Comparison of ENCODE assay signal across 8 cellular contexts in the genomic region with DNA sequence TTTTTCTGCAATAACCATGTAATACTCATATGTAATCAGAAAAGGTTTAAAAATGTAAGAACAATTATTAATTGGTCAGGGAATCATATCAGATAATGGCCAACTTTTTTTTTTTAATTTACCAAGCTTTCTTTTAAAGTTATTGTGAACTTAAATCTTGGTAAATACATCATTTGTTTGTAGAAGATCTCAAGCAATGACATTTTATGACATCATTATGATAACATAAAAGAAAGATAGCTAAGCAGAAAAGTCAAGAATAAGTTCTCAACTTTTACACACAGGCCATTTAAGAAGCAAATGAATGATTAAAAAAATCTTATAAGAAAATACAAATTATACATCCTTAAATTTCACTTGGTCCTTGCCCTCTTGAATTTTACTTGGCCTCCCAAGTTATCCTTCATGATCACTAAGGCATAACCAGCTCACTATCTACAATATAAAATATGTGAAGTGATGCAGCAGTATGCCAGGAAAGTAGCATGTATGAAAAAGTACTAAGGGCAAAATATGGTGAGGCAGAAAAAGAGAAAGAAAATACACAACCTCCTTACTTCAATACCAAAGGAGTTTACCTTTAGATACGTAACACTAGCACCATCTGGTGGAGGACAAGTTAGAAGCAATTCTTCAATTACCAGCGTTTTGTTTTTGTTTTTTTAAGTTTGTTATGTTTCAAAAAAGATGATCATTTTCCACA.
A peak's percentile ranks its signal among the peaks of the same experiment; 100 is the strongest.
DNase-seq lines count a peak whose midpoint lies in the region; ATAC-seq and TF ChIP-seq lines count a peak whose summit lies in the region.

No MANE protein-coding gene starts in this region.

- H3K27ac ChIP-seq in coronary artery, result no peak overlapping the region

- ATAC-seq in HG02885 (IDR thresholded peaks at IDR 0.05; ENCODE audit: poor library complexity, unreplicated experiment), result no peak

- peak; percentile 70 for TF ChIP-seq CTCF in coronary artery (IDR thresholded peaks at IDR 0.05)

- no peak overlapping the region for H3K4me3 ChIP-seq in Jurkat, Clone E6-1 (ENCODE audit: low read length)
- H3K4me3 ChIP-seq in coronary artery, result no peak overlapping the region

- DNase-seq in Daoy (ENCODE audit: low read depth) (peak; percentile 57), NOMO-1 treated with dmso at 0.1 percent for 144 hours (lab: John Stamatoyannopoulos, UW; ENCODE audit: unreplicated experiment) (peak; percentile 2), coronary artery (ENCODE audit: low spot score) (no peak), midbrain (lab: John Stamatoyannopoulos, UW) (peak; percentile 38), mucosa of gallbladder (ENCODE audit: low spot score) (no peak)
- DNase-seq in Jurkat, Clone E6-1 (ENCODE audit: low read depth, low spot score), result peak; percentile 39
- DNase-seq in stimulated activated CD4-positive, alpha-beta T cell treated with anti-CD3 and anti-CD28 coated beads, Interleukin-4, amount 100 ng/mL, for 4 hours, result no peak

Comparison
In these comparisons a context has a peak if more than half of its experiments do, and no peak if none do; other contexts are left out.
1. DNase-seq: peak in Daoy (single experiment), Jurkat, Clone E6-1 (single experiment), NOMO-1 treated with dmso at 0.1 percent for 144 hours (single experiment) and midbrain (single experiment); none in coronary artery (single experiment), mucosa of gallbladder (single experiment) and stimulated activated CD4-positive, alpha-beta T cell treated with anti-CD3 and anti-CD28 coated beads, Interleukin-4, amount 100 ng/mL, for 4 hours (0 of 2).